In the genomic region with DNA sequence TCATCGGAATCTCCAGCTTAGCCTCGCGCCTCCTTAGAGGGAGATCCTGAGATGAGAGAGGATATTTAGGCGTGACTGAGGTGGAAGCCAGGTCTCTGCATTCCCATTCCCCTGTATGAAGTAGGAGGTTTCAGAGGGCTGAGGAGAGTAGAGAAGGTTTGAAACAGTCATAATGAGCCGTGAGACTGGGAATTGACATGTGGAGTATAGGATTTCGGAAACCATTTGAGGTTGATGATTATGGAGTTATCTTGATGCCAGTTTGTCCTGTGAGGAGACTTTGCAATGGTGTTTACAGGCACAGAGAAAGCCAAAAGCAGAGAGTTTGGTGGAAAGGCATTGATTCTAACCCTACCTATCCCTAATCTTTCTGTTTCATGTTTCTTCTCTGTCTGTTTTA, we compare ENCODE assay signal across 1 cellular context.
TF ChIP-seq lines count a peak whose summit lies in the region.

No MANE protein-coding gene starts in this region.

TF ChIP-seq in H1, 55 proteins besides CTCF, POLR2A, EP300 and RAD21:
- no peak for TF ChIP-seq GABPA (IDR thresholded peaks at IDR 0.05; ENCODE audit: borderline replicate concordance, insufficient read depth, low read length)
- no peak for TF ChIP-seq RFX5 (IDR thresholded peaks at IDR 0.05; ENCODE audit: borderline replicate concordance, low read depth, low read length)
- TF ChIP-seq SP2 (IDR thresholded peaks at IDR 0.05; ENCODE audit: low read length): no peak
- no peak for TF ChIP-seq RXRA (IDR thresholded peaks at IDR 0.05; ENCODE audit: insufficient read depth, low read depth, low read length)
- no peak for TF ChIP-seq CHD7 (IDR thresholded peaks at IDR 0.05; ENCODE audit: insufficient replicate concordance, low read length)
- TF ChIP-seq, protein P1, sequence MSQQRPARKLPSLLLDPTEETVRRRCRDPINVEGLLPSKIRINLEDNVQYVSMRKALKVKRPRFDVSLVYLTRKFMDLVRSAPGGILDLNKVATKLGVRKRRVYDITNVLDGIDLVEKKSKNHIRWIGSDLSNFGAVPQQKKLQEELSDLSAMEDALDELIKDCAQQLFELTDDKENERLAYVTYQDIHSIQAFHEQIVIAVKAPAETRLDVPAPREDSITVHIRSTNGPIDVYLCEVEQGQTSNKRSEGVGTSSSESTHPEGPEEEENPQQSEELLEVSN (IDR thresholded peaks at IDR 0.05): no peak
- no peak for TF ChIP-seq CEBPB (IDR thresholded peaks at IDR 0.05; ENCODE audit: low read depth, low read length)
- no peak for TF ChIP-seq YY1 (IDR thresholded peaks at IDR 0.05; ENCODE audit: low read depth, low read length)
- TF ChIP-seq SIRT6 (IDR thresholded peaks at IDR 0.05; ENCODE audit: low read length): no peak
- TF ChIP-seq JUND (IDR thresholded peaks at IDR 0.05; ENCODE audit: low read length): no peak
- TF ChIP-seq BCL11A (IDR thresholded peaks at IDR 0.05; ENCODE audit: low read depth in 2 of 2, low read length in 2 of 2): no peak
- TF ChIP-seq SIX5 (IDR thresholded peaks at IDR 0.05; ENCODE audit: low read depth, low read length): no peak
- TF ChIP-seq, protein P2, sequence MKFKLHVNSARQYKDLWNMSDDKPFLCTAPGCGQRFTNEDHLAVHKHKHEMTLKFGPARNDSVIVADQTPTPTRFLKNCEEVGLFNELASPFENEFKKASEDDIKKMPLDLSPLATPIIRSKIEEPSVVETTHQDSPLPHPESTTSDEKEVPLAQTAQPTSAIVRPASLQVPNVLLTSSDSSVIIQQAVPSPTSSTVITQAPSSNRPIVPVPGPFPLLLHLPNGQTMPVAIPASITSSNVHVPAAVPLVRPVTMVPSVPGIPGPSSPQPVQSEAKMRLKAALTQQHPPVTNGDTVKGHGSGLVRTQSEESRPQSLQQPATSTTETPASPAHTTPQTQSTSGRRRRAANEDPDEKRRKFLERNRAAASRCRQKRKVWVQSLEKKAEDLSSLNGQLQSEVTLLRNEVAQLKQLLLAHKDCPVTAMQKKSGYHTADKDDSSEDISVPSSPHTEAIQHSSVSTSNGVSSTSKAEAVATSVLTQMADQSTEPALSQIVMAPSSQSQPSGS (IDR thresholded peaks at IDR 0.05; ENCODE audit: low read length): no peak
- TF ChIP-seq BRCA1 (IDR thresholded peaks at IDR 0.05; ENCODE audit: low read depth, low read length): no peak
- TF ChIP-seq TAF7 (optimal IDR thresholded peaks at IDR 0.05; ENCODE audit: borderline replicate concordance, low read depth, low read length): no peak
- TF ChIP-seq SP4 (IDR thresholded peaks at IDR 0.05; ENCODE audit: low read length): no peak
- no peak for TF ChIP-seq CREB1 (IDR thresholded peaks at IDR 0.05)
- no peak for TF ChIP-seq RBBP5 (IDR thresholded peaks at IDR 0.05; ENCODE audit: borderline replicate concordance, low read depth, low read length)
- no peak for TF ChIP-seq TCF12 (IDR thresholded peaks at IDR 0.05; ENCODE audit: low read depth, low read length)
